ENCODE assay signal across 21 cellular contexts in the genomic region with DNA sequence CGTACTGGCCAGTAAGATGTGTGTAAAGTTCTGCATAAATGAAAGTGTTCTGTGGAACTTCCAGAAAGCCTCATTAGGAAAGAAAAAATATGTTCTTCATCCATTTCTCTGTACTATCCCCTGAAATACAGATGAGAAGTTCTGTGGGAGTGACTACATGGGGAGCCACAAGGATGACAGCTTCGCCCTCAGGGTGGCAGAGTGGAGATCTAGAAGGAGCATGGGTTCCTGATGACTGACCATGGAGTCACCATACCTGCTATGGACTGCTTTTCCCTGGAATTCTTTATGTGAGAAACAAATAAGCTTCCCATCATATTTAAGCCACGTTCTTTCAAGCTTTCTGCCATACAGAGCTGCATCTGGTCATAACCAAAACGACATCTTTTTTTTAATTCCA.
"Had no signal": no experiment of that assay in that cellular context is flagged by ENCODE, and none has a peak within 500 bp of the region (broad histone marks: within the 10 kb centered on the region; RNA-seq: fewer than 3 reads in every experiment).

No MANE protein-coding gene starts in this region.

- ATAC-seq: left cardiac atrium; left ventricle myocardium superior; mucosa of descending colon; naive thymus-derived CD8-positive, alpha-beta T cell had no signal

- H3K9me3 ChIP-seq: esophagus squamous epithelium, mucosa of descending colon, neutrophil, ovary, right atrium auricular region, sigmoid colon, stomach, thoracic aorta, transverse colon had no signal

- H3K27ac ChIP-seq: esophagus squamous epithelium, neutrophil, ovary, right atrium auricular region, sigmoid colon, skin epidermis, stomach, thoracic aorta, transverse colon had no signal

- H3K36me3 ChIP-seq: esophagus squamous epithelium, neutrophil, ovary, right atrium auricular region, sigmoid colon, stomach, thoracic aorta, transverse colon had no signal

- FAIRE-seq: keratinocyte had no signal

- H3K4me3 ChIP-seq: esophagus squamous epithelium, lung, mucosa of descending colon, ovary, right atrium auricular region, sigmoid colon, skin epidermis, stomach, thoracic aorta, transverse colon had no signal

- DNase-seq: effector memory CD4-positive, alpha-beta T cell; esophagus squamous epithelium; foreskin fibroblast; immature natural killer cell; left cardiac atrium; left ventricle myocardium superior; mucosa of descending colon; naive thymus-derived CD8-positive, alpha-beta T cell; ovary; sigmoid colon; stimulated activated CD4-positive, alpha-beta T cell treated with anti-CD3 and anti-CD28 coated beads, Interleukin-2, amount 100 ng/mL, for 24 hours; stimulated activated naive CD4-positive, alpha-beta T cell; stomach; substantia nigra; transverse colon had no signal

- H3K4me1 ChIP-seq: esophagus squamous epithelium, right atrium auricular region, sigmoid colon, stomach, transverse colon had no signal

- H3K27me3 ChIP-seq: esophagus squamous epithelium, neutrophil, ovary, right atrium auricular region, sigmoid colon, stomach, transverse colon had no signal
